13 cellular contexts compared by ENCODE assay signal in genomic region chr16:30551781-30552180, GRCh38. TPM values are rescaled to one million over a fixed set of nuclear protein-coding genes. Genes with fewer than 3 reads are reported as not detected.
A peak's percentile ranks its signal among the peaks of the same experiment; 100 is the strongest.
DNase-seq lines count a peak whose midpoint lies in the region; ATAC-seq and TF ChIP-seq lines count a peak whose summit lies in the region.
"Had no signal": no experiment of that assay in that cellular context is flagged by ENCODE, and none has a peak within 500 bp of the region (broad histone marks: within the 10 kb centered on the region; RNA-seq: fewer than 3 reads in every experiment).

No MANE protein-coding gene starts in this region.

- H3K27ac ChIP-seq in lung (ENCODE audit: low read depth in 1 of 2, low read length in 1 of 2): peak overlapping the region in 1 of 2 donors; percentile 30
- H3K27ac ChIP-seq: uterus had no signal

- H3K27me3 ChIP-seq in lung (ENCODE audit: control insufficient read depth, insufficient read depth): no peaks in the 10 kb centered on the region
- H3K27me3 ChIP-seq: uterus had no signal

- H3K9me3 Mint-ChIP-seq in stimulated activated naive CD8-positive, alpha-beta T cell treated with anti-CD3 and anti-CD28 coated beads, Interleukin-15, Interleukin-2, amounts not matched to agents 100 ng/mL and 50 ng/mL, for 24 hours: no peaks in the 10 kb centered on the region

- peak overlapping the region; percentile 52 for H3K4me3 Mint-ChIP-seq in stimulated activated naive CD8-positive, alpha-beta T cell treated with anti-CD3 and anti-CD28 coated beads, Interleukin-15, Interleukin-2, amounts not matched to agents 100 ng/mL and 50 ng/mL, for 24 hours

- no peaks in the 10 kb centered on the region for H3K9me3 ChIP-seq in lung (ENCODE audit: control insufficient read depth in 2 of 2, insufficient read depth in 1 of 2, low read length in 1 of 2)
- H3K9me3 ChIP-seq: uterus had no signal

- WGBS in lung, 2 donors: 45 to 55% methylated on average over 3 of the region's 3 CpGs

- in situ Hi-C loops in ACHN (cut with HindIII; ENCODE audit: low pct_ligation_motif_present, low pct_unique_long_range_greater_than_20kb, low sequenced_read_pairs): no loop called here

- H3K27ac Mint-ChIP-seq in stimulated activated naive CD8-positive, alpha-beta T cell treated with anti-CD3 and anti-CD28 coated beads, Interleukin-15, Interleukin-2, amounts not matched to agents 100 ng/mL and 50 ng/mL, for 24 hours: peak overlapping the region; percentile 71

- peaks cover 59% of the 10 kb centered on the region for H3K4me1 Mint-ChIP-seq in stimulated activated naive CD8-positive, alpha-beta T cell treated with anti-CD3 and anti-CD28 coated beads, Interleukin-15, Interleukin-2, amounts not matched to agents 100 ng/mL and 50 ng/mL, for 24 hours (ENCODE audit: low read depth)

- H3K36me3 ChIP-seq in lung (ENCODE audit: control insufficient read depth in 2 of 2, insufficient read depth in 2 of 2, low read length in 2 of 2): peaks cover 5 to 20% of the 10 kb centered on the region in 2 donors
- H3K36me3 ChIP-seq: uterus had no signal

- DNase-seq in NCI-H2196 (lab: John Stamatoyannopoulos, UW; ENCODE audit: unreplicated experiment): peak; percentile 21
- DNase-seq in NCI-H2196 treated with DMSO at 0.1 percent for 48 hours (lab: John Stamatoyannopoulos, UW; ENCODE audit: unreplicated experiment): no peak
- peak; percentile 52 for DNase-seq in activated T-helper 1 cell treated with Interleukin-2 at 50 U/mL for 16 hours (ENCODE audit: low read depth)
- DNase-seq in lung (ENCODE audit: low spot score): peak; percentile 65
- no peak for DNase-seq in ACHN
- no peak for DNase-seq in NAMALWA (ENCODE audit: low spot score)
- DNase-seq: IMR-90, NCI-H69, uterus had no signal

- ATAC-seq in lung (ENCODE audit: insufficient read depth, low FRiP score): peak; percentile 29
- ATAC-seq in GM18520 (IDR thresholded peaks at IDR 0.05; ENCODE audit: unreplicated experiment): no peak

- no peak for TF ChIP-seq CTCF in lung (IDR thresholded peaks at IDR 0.05; ENCODE audit: control extremely low read depth, extremely low read depth)

- peaks cover 4 to 7% of the 10 kb centered on the region in 2 donors for H3K4me1 ChIP-seq in lung (ENCODE audit: control insufficient read depth in 2 of 2, insufficient read depth in 2 of 2, low read length in 2 of 2)
- H3K4me1 ChIP-seq: uterus had no signal

- H3K27me3 Mint-ChIP-seq in stimulated activated naive CD8-positive, alpha-beta T cell treated with anti-CD3 and anti-CD28 coated beads, Interleukin-15, Interleukin-2, amounts not matched to agents 100 ng/mL and 50 ng/mL, for 24 hours: no peaks in the 10 kb centered on the region

- no peak overlapping the region for H3K4me3 ChIP-seq in lung
- H3K4me3 ChIP-seq: skin epidermis, uterus had no signal

- peaks cover 31% of the 10 kb centered on the region for H3K36me3 Mint-ChIP-seq in stimulated activated naive CD8-positive, alpha-beta T cell treated with anti-CD3 and anti-CD28 coated beads, Interleukin-15, Interleukin-2, amounts not matched to agents 100 ng/mL and 50 ng/mL, for 24 hours (ENCODE audit: low read depth)

RNA-seq across cellular contexts. Expression of gene ZNF764, which starts 6.4 kb away (rescaled TPM):
- 10 to 100 TPM; 10.4 to 12.6 TPM for total RNA-seq in lung
- 1 to 10 TPM; 4.9 to 6.1 TPM for polyA plus RNA-seq in lung

RNA-seq across cellular contexts. Expression of gene ZNF747, which starts 17.1 kb away (rescaled TPM):
- total RNA-seq in lung: 10 to 100 TPM; 11.2 to 11.7 TPM
- polyA plus RNA-seq in lung: 1 to 10 TPM; 7.1 to 7.2 TPM

RNA-seq across cellular contexts. Expression of gene ZNF688, which starts 19.7 kb away (rescaled TPM):
- total RNA-seq in lung: 10 to 100 TPM in 1 of 2 donors, 1 to 10 TPM in 1; 8.6 to 22.6 TPM
- 10 to 100 TPM; 10.5 to 23.3 TPM for polyA plus RNA-seq in lung

RNA-seq across cellular contexts. Expression of gene ZNF768, which starts 25.4 kb away (rescaled TPM):
- 10 to 100 TPM; 17.9 to 33.9 TPM for total RNA-seq in lung
- polyA plus RNA-seq in lung: 10 to 100 TPM; 20.0 to 45.1 TPM

RNA-seq across cellular contexts. Expression of gene ZNF785, which starts 33.7 kb away (rescaled TPM):
- 10 to 100 TPM; 13.9 to 15.5 TPM for total RNA-seq in lung
- polyA plus RNA-seq in lung: 1 to 10 TPM; 4.0 to 5.5 TPM
- total RNA-seq: A172 had no signal

Comparison
In these comparisons a context has a peak if more than half of its experiments do, and no peak if none do; other contexts are left out.
1. DNase-seq: peak in NCI-H2196 (single experiment), activated T-helper 1 cell treated with Interleukin-2 at 50 U/mL for 16 hours (single experiment) and lung (single experiment); none in NCI-H2196 treated with DMSO at 0.1 percent for 48 hours (single experiment), ACHN (single experiment) and NAMALWA (single experiment).